ENCODE assay signal across 8 cellular contexts in the genomic region with DNA sequence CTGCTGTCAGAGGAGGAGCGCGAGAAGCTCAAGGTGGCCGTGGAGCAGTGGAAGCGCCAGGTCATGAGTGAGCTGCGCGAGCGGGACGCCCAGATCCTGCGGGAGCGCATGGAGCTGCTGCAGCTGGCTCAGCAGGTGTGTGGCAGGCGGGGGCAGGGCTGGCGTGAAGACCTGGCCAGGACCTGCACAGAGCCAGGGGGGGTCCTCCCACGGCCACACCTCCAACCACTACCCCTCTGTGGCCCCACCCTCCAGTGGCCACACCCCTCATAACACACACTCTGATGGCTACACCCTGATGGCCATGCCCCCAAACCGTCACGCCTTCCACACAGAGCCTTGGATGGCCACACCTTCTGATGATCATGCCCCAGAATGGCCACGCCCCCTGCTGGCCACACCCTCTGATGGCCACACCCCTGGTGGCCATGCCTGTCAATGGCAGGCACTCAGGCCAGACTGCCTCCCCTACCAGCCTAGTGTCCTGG. TPM values are rescaled to one million over a fixed set of nuclear protein-coding genes. Genes with fewer than 3 reads are reported as not detected.
DNase-seq lines count a peak whose midpoint lies in the region; ATAC-seq, FAIRE-seq and TF ChIP-seq lines count a peak whose summit lies in the region.

No MANE protein-coding gene starts in this region.

- no peaks in the 10 kb centered on the region for H3K79me2 ChIP-seq in PC-3 (ENCODE audit: low read length)

- H3K36me3 ChIP-seq in PC-3 (ENCODE audit: low read depth, low read length) (no peaks in the 10 kb centered on the region), small intestine (ENCODE audit: control insufficient read depth in 2 of 2, insufficient read depth in 2 of 2, low read length in 2 of 2) (no peaks in the 10 kb centered on the region)

- 17 to 44% (median 18%) methylated on average over 15 to 16 of the region's 16 CpGs for whole genome bisulfite sequencing in small intestine, 3 donors

- ATAC-seq in HG03159 (IDR thresholded peaks at IDR 0.05; ENCODE audit: unreplicated experiment) (peak; percentile 63), PC-3 (peak; percentile 89), HG03565 (IDR thresholded peaks at IDR 0.05; ENCODE audit: unreplicated experiment) (no peak)

- intact Hi-C loops in PC-3 (cut with micrococcal nuclease), result no loop called here

- 0 out of 2 replicates have a peak, but pooled peaks have one; percentile 15 for TF ChIP-seq CTCF in PC-3 (conservative IDR thresholded peaks at IDR 0.05; ENCODE audit: low read depth, low read length)

- H3K4me1 ChIP-seq in PC-3 (ENCODE audit: insufficient read depth, low read length), result peaks cover 7% of the 10 kb centered on the region
- H3K4me1 ChIP-seq in small intestine (ENCODE audit: control insufficient read depth in 2 of 2, insufficient read depth in 1 of 2, low read depth in 1 of 2, low read length in 1 of 2), result no peaks in the 10 kb centered on the region

- no peak overlapping the region for H3K27ac ChIP-seq in PC-3 (ENCODE audit: low read length)
- H3K27ac ChIP-seq in small intestine (ENCODE audit: low read depth in 1 of 2, low read length in 1 of 2), result no peak overlapping the region

- H3K27me3 ChIP-seq in PC-3 (ENCODE audit: low read length) (no peaks in the 10 kb centered on the region), small intestine (ENCODE audit: control insufficient read depth in 2 of 2, insufficient read depth in 2 of 2, low read length in 2 of 2) (no peaks in the 10 kb centered on the region)

- H3K4me3 ChIP-seq in PC-3 (ENCODE audit: low read length), result peak overlapping the region; percentile 31; the same call in 1 of the 2 replicates
- H3K4me3 ChIP-seq in small intestine (ENCODE audit: low read depth in 1 of 2, low read length in 2 of 2), result no peak overlapping the region

- no peaks in the 10 kb centered on the region for H3K9me2 ChIP-seq in PC-3 (replicated peaks; ENCODE audit: low read length)

- H3K4me2 ChIP-seq in PC-3 (ENCODE audit: low read length), result peak overlapping the region; percentile 64

- POLR2A ChIA-PET in PC-3 (lab: Charles Lee; ENCODE audit: unreplicated experiment), result no interaction called here

- no TSS peak for BruUV-seq in PC-3 (replicated peaks; lab: Mats Ljungman, UMichigan)

- H2AFZ ChIP-seq in PC-3 (ENCODE audit: low read length), result peak overlapping the region; percentile 34; the same call in 1 of the 2 replicates

- no peaks in the 10 kb centered on the region for H3K9me3 ChIP-seq in PC-3 (ENCODE audit: low read length)
- no peaks in the 10 kb centered on the region for H3K9me3 ChIP-seq in small intestine (ENCODE audit: control insufficient read depth, low read depth)

- DNase-seq in activated CD8-positive, alpha-beta memory T cell treated with anti-CD3 and anti-CD28 coated beads for 24 hours, result peak; percentile 76
- no peak for DNase-seq in activated CD8-positive, alpha-beta memory T cell treated with anti-CD3 and anti-CD28 coated beads, Interleukin-2, amount 50 U/mL, for 4 hours
- DNase-seq in PC-3 (peak; percentile 80), dermis blood vessel endothelial cell (peak; percentile 19), small intestine (peak; percentile 34), NOMO-1 treated with dmso at 0.1 percent for 144 hours (lab: John Stamatoyannopoulos, UW; ENCODE audit: unreplicated experiment) (no peak)

- no peaks in the 10 kb centered on the region for H4K20me1 ChIP-seq in PC-3 (ENCODE audit: low read length)

- no peak for FAIRE-seq in small intestine (lab: Jason Lieb, UNC)

- H3F3A ChIP-seq in PC-3 (ENCODE audit: low read length, unreplicated experiment), result no peaks in the 10 kb centered on the region

- CTCF ChIA-PET in PC-3 (lab: Charles Lee), result no interaction called here

- H3K9ac ChIP-seq in PC-3 (ENCODE audit: low read length), result no peak overlapping the region

RNA-seq across cellular contexts. Expression of a gene that starts 23.4 kb away (rescaled TPM):
- total RNA-seq in PC-3 (2014; rRNA removed) (10.2 and 10.9 TPM in 2 replicates), dermis blood vessel endothelial cell (6.1 and 9.8 TPM in 2 replicates)
- polyA plus RNA-seq in small intestine, result 1 to 10 TPM in 1 of 3 donors, not detected in 2; 1.0 TPM

Comparison
In these comparisons a context has a peak if more than half of its experiments do, and no peak if none do; other contexts are left out.
1. DNase-seq: peak in activated CD8-positive, alpha-beta memory T cell treated with anti-CD3 and anti-CD28 coated beads for 24 hours (single experiment), PC-3 (single experiment), dermis blood vessel endothelial cell (single experiment) and small intestine (single experiment); none in activated CD8-positive, alpha-beta memory T cell treated with anti-CD3 and anti-CD28 coated beads, Interleukin-2, amount 50 U/mL, for 4 hours (single experiment) and NOMO-1 treated with dmso at 0.1 percent for 144 hours (single experiment).